In genomic region chr2:212249451-212249850, GRCh38 we compare ENCODE assay signal across 13 cellular contexts.
DNase-seq lines count a peak whose midpoint lies in the region; ATAC-seq, FAIRE-seq and TF ChIP-seq lines count a peak whose summit lies in the region.
"Had no signal": no experiment of that assay in that cellular context is flagged by ENCODE, and none has a peak within 500 bp of the region (broad histone marks: within the 10 kb centered on the region; RNA-seq: fewer than 3 reads in every experiment).

No MANE protein-coding gene starts in this region.

- TF ChIP-seq CTCF in SK-N-SH (IDR thresholded peaks at IDR 0.05) (peak; percentile 57), OCI-LY1 (IDR thresholded peaks at IDR 0.05; ENCODE audit: low read length) (peak; percentile 62), fibroblast of lung (conservative IDR thresholded peaks at IDR 0.05 in 1 of 2, IDR thresholded peaks at IDR 0.05 in 1 of 2; ENCODE audit: low read depth in 1 of 2, low read length in 2 of 2) (peak; percentile 32 to 35), smooth muscle cell (IDR thresholded peaks at IDR 0.05; ENCODE audit: borderline replicate concordance, insufficient read depth, poor library complexity, severe bottlenecking) (peak; percentile 40)

- H3K9me2 ChIP-seq in SK-N-SH (no peaks in the 10 kb centered on the region), OCI-LY1 (ENCODE audit: low read depth, low read length) (no peaks in the 10 kb centered on the region)

- POLR2A ChIA-PET in SK-N-SH (lab: Yijun Ruan, JAX), result no interaction called here

- peak; percentile 55 for TF ChIP-seq RAD21 in SK-N-SH (IDR thresholded peaks at IDR 0.05; ENCODE audit: low read length)

- TF ChIP-seq EP300 in SK-N-SH (IDR thresholded peaks at IDR 0.05; ENCODE audit: borderline replicate concordance in 1 of 2, low read depth in 1 of 2, low read length in 1 of 2), result no peak

- no peak overlapping the region for H2AFZ ChIP-seq in SK-N-SH (ENCODE audit: low read depth)
- H2AFZ ChIP-seq in OCI-LY1 (ENCODE audit: low read length), result no peak overlapping the region
- H2AFZ ChIP-seq in fibroblast of lung (ENCODE audit: low read length), result no peak overlapping the region
- no peak overlapping the region for H2AFZ ChIP-seq in smooth muscle cell (ENCODE audit: low read depth)

- CTCF ChIA-PET in SK-N-SH (lab: Yijun Ruan, JAX), result interaction anchor here (0.8 to 1.8 kb wide), 8 partner anchors 10 to 505 kb away, joined by 3 to 6 read pairs (median 4); no protein-coding TSS in a partner anchor

- H3K4me2 ChIP-seq in SK-N-SH (no peak overlapping the region), OCI-LY1 (ENCODE audit: low read length) (no peak overlapping the region), fibroblast of lung (ENCODE audit: extremely low read depth, insufficient read depth, low read length) (no peak overlapping the region), smooth muscle cell (no peak overlapping the region)

- H3K27ac ChIP-seq in SK-N-SH (ENCODE audit: low read depth in 2 of 2, low read length in 1 of 2) (no peak overlapping the region), OCI-LY1 (ENCODE audit: low read depth, low read length, poor library complexity, severe bottlenecking) (no peak overlapping the region), fibroblast of lung (ENCODE audit: insufficient read depth, low read length) (no peak overlapping the region), smooth muscle cell (ENCODE audit: low read depth) (no peak overlapping the region)
- H3K27ac ChIP-seq: left lung had no signal

- H4K20me1 ChIP-seq in SK-N-SH (ENCODE audit: insufficient read depth), result no peaks in the 10 kb centered on the region
- H4K20me1 ChIP-seq in OCI-LY1 (ENCODE audit: insufficient read depth, low read length), result no peaks in the 10 kb centered on the region
- H4K20me1 ChIP-seq in fibroblast of lung (ENCODE audit: control insufficient read depth, extremely low read depth, insufficient read depth, low read length), result no peaks in the 10 kb centered on the region
- H4K20me1 ChIP-seq in smooth muscle cell (ENCODE audit: low read depth), result no peaks in the 10 kb centered on the region

- H3K4me1 ChIP-seq in SK-N-SH (ENCODE audit: control insufficient read depth in 1 of 2, insufficient read depth in 2 of 2, low read depth in 1 of 2, low read length in 1 of 2) (peaks cover 0 to 3% of the 10 kb centered on the region in 2 experiments; a peak in 2 of 4 replicates), OCI-LY1 (ENCODE audit: insufficient read depth, low read length, severe bottlenecking) (no peaks in the 10 kb centered on the region), fibroblast of lung (ENCODE audit: control insufficient read depth, extremely low read depth, insufficient read depth, low read length) (no peaks in the 10 kb centered on the region), smooth muscle cell (ENCODE audit: low read depth) (no peaks in the 10 kb centered on the region)
- H3K4me1 ChIP-seq: left lung had no signal

- H3K36me3 ChIP-seq in SK-N-SH (replicated peaks in 1 of 2; ENCODE audit: control insufficient read depth in 1 of 2, insufficient read depth in 2 of 2, low read length in 1 of 2) (no peaks in the 10 kb centered on the region), OCI-LY1 (ENCODE audit: insufficient read depth, low read length) (no peaks in the 10 kb centered on the region), fibroblast of lung (ENCODE audit: control insufficient read depth, insufficient read depth, low read length) (no peaks in the 10 kb centered on the region), smooth muscle cell (ENCODE audit: low read depth) (no peaks in the 10 kb centered on the region)
- H3K36me3 ChIP-seq: left lung had no signal

- H3K27me3 ChIP-seq in SK-N-SH (ENCODE audit: insufficient read depth) (no peaks in the 10 kb centered on the region), OCI-LY1 (ENCODE audit: insufficient read depth, low read length) (no peaks in the 10 kb centered on the region), fibroblast of lung (ENCODE audit: control insufficient read depth, insufficient read depth, low read length) (no peaks in the 10 kb centered on the region), smooth muscle cell (ENCODE audit: low read depth) (no peaks in the 10 kb centered on the region)
- H3K27me3 ChIP-seq: left lung had no signal

- DNase-seq in SK-N-SH (no peak), fibroblast of lung (ENCODE audit: low read depth in 2 of 2) (peak; percentile 25 to 39), smooth muscle cell (lab: John Stamatoyannopoulos, UW; ENCODE audit: unreplicated experiment) (no peak), NCI-H2196 treated with DMSO at 0.1 percent for 48 hours (lab: John Stamatoyannopoulos, UW; ENCODE audit: unreplicated experiment) (no peak), urothelium cell line (ENCODE audit: low spot score) (no peak)
- no peak for DNase-seq in activated T-cell treated with anti-CD3 and anti-CD28 coated beads, Interleukin-2, amount 50 U/mL, for 1 hour
- DNase-seq: activated T-cell treated with anti-CD3 and anti-CD28 coated beads, Interleukin-2, amount 50 U/mL, for 48 hours; C1 segment of cervical spinal cord; effector CD8-positive, alpha-beta T cell; left lung; stimulated activated naive CD4-positive, alpha-beta T cell had no signal

- ATAC-seq in SK-N-SH treated with all-trans-retinoic acid at 6 μM for 48 hours, result no peak; the same call in 2 of the 3 replicates
- ATAC-seq: left lung had no signal

- 50% methylated on average over 2 of the region's 2 CpGs for WGBS in SK-N-SH (ENCODE audit: low lambda C conversion rate)
- 62% methylated on average over 2 of the region's 2 CpGs for WGBS in smooth muscle cell (ENCODE audit: low lambda C conversion rate)

- H3F3A ChIP-seq in SK-N-SH (replicated peaks; ENCODE audit: insufficient read depth), result no peaks in the 10 kb centered on the region
- no peaks in the 10 kb centered on the region for H3F3A ChIP-seq in OCI-LY1 (ENCODE audit: insufficient read depth, low read length)
- H3F3A ChIP-seq in smooth muscle cell (ENCODE audit: low read depth), result no peaks in the 10 kb centered on the region

- no peak for FAIRE-seq in urothelium cell line (lab: Jason Lieb, UNC)

- H3K79me2 ChIP-seq in SK-N-SH (ENCODE audit: insufficient read depth) (no peaks in the 10 kb centered on the region), OCI-LY1 (ENCODE audit: insufficient read depth, low read length) (no peaks in the 10 kb centered on the region), fibroblast of lung (ENCODE audit: control insufficient read depth, insufficient read depth, low read length) (no peaks in the 10 kb centered on the region), smooth muscle cell (ENCODE audit: low read depth) (no peaks in the 10 kb centered on the region)

- no peak overlapping the region for H3K4me3 ChIP-seq in SK-N-SH (ENCODE audit: low read depth in 2 of 2, low read length in 1 of 2)
- no peak overlapping the region for H3K4me3 ChIP-seq in OCI-LY1 (ENCODE audit: low read depth, low read length, poor library complexity, severe bottlenecking)
- H3K4me3 ChIP-seq in fibroblast of lung (replicated peaks in 1 of 4; ENCODE audit: control extremely low read depth in 1 of 4, insufficient read depth in 1 of 4, low read depth in 3 of 4, low read length in 4 of 4), result no peak overlapping the region
- no peak overlapping the region for H3K4me3 ChIP-seq in smooth muscle cell
- H3K4me3 ChIP-seq: left lung had no signal

- H3K9ac ChIP-seq in SK-N-SH, result no peak overlapping the region
- no peak overlapping the region for H3K9ac ChIP-seq in OCI-LY1 (ENCODE audit: low read length)
- no peak overlapping the region for H3K9ac ChIP-seq in fibroblast of lung (ENCODE audit: insufficient read depth, low read length)
- H3K9ac ChIP-seq in smooth muscle cell (ENCODE audit: low read depth), result no peak overlapping the region

- H3K9me3 ChIP-seq in SK-N-SH (no peaks in the 10 kb centered on the region), OCI-LY1 (ENCODE audit: low read length) (no peaks in the 10 kb centered on the region), fibroblast of lung (ENCODE audit: control insufficient read depth, insufficient read depth, low read depth, low read length) (no peaks in the 10 kb centered on the region), smooth muscle cell (replicated peaks; ENCODE audit: low read depth) (no peaks in the 10 kb centered on the region)
- H3K9me3 ChIP-seq: left lung had no signal

TF ChIP-seq in SK-N-SH, 30 proteins besides CTCF, POLR2A, EP300 and RAD21:
- TF ChIP-seq GATA2 (CRISPR knock-in tag; IDR thresholded peaks at IDR 0.05) (no peak), SMC3 (IDR thresholded peaks at IDR 0.05; ENCODE audit: low read depth, low read length) (peak; percentile 28; the same call in 1 of the 2 replicates), GABPA (IDR thresholded peaks at IDR 0.05; ENCODE audit: low read depth) (no peak)

TF ChIP-seq in SK-N-SH treated with all-trans-retinoic acid at 6 μM for 48 hours, 23 proteins besides CTCF, POLR2A, EP300 and RAD21 (continues in another document):
- no peak for TF ChIP-seq PATZ1 (CRISPR knock-in tag; IDR thresholded peaks at IDR 0.05; ENCODE audit: borderline replicate concordance)
- no peak for TF ChIP-seq GLIS3 (CRISPR knock-in tag; IDR thresholded peaks at IDR 0.05)
- no peak for TF ChIP-seq POU6F1 (CRISPR knock-in tag; IDR thresholded peaks at IDR 0.05; ENCODE audit: borderline replicate concordance, low read depth)
- TF ChIP-seq SNAI2 (CRISPR knock-in tag; IDR thresholded peaks at IDR 0.05), result no peak

Comparison
In these comparisons a context has a peak if more than half of its experiments do, and no peak if none do; other contexts are left out.
1. DNase-seq: peak in fibroblast of lung (2 of 2); none in SK-N-SH (single experiment), smooth muscle cell (single experiment), NCI-H2196 treated with DMSO at 0.1 percent for 48 hours (single experiment), urothelium cell line (single experiment) and activated T-cell treated with anti-CD3 and anti-CD28 coated beads, Interleukin-2, amount 50 U/mL, for 1 hour (single experiment).
2. Peak in every context shown above with its lines, with median percentiles within 50 percentile points of each other: CTCF ChIP-seq.